ENCODE assay signal across 14 cellular contexts in genomic region chr18:76529433-76529811, GRCh38. TPM values are rescaled to one million over a fixed set of nuclear protein-coding genes. Genes with fewer than 3 reads are reported as not detected.
DNase-seq lines count a peak whose midpoint lies in the region; ATAC-seq, FAIRE-seq and TF ChIP-seq lines count a peak whose summit lies in the region.
"Had no signal": no experiment of that assay in that cellular context is flagged by ENCODE, and none has a peak within 500 bp of the region (broad histone marks: within the 10 kb centered on the region; RNA-seq: fewer than 3 reads in every experiment).

No MANE protein-coding gene starts in this region.

- no peaks in the 10 kb centered on the region for H3K4me1 ChIP-seq in naive thymus-derived CD4-positive, alpha-beta T cell (ENCODE audit: control insufficient read depth in 2 of 2, insufficient read depth in 2 of 2, low read length in 2 of 2)
- H3K4me1 ChIP-seq in testis (peaks cover 11% of the 10 kb centered on the region), tibial artery (peaks cover 0 to 27% (median 8%) of the 10 kb centered on the region in 4 donors)
- H3K4me1 ChIP-seq: A549 had no signal

- TF ChIP-seq CTCF in testis (IDR thresholded peaks at IDR 0.05) (no peak), tibial artery (IDR thresholded peaks at IDR 0.05) (no peak)

- no peak overlapping the region for H3K27ac Mint-ChIP-seq in central memory CD8-positive, alpha-beta T cell (ENCODE audit: low read depth)
- no peak overlapping the region for H3K27ac Mint-ChIP-seq in naive thymus-derived CD4-positive, alpha-beta T cell
- H3K27ac Mint-ChIP-seq: activated T-helper 2 cell treated with anti-CD3 and anti-CD28 coated beads, Interferon-gamma antibody, Interleukin-2, Interleukin-4, amounts not matched to agents 10 μg/mL and 5 μg/mL and 100 μg/mL, durations not matched to agents 14 hours and 24 hours and 36 hours had no signal

- no peaks in the 10 kb centered on the region for H3K27me3 ChIP-seq in naive thymus-derived CD4-positive, alpha-beta T cell (ENCODE audit: control insufficient read depth in 2 of 2, insufficient read depth in 2 of 2, low read length in 2 of 2)
- H3K27me3 ChIP-seq in testis, result no peaks in the 10 kb centered on the region
- H3K27me3 ChIP-seq in tibial artery, result peaks cover 0 to 33% of the 10 kb centered on the region in 2 donors

- POLR2A ChIA-PET in naive thymus-derived CD4-positive, alpha-beta T cell (lab: Charles Lee), result no interaction called here

- peaks cover 10% of the 10 kb centered on the region for H3K4me1 Mint-ChIP-seq in activated T-cell treated with anti-CD3 and anti-CD28 coated beads, Interleukin-2, amount 50 U/mL, for 4 hours (ENCODE audit: low read depth)
- H3K4me1 Mint-ChIP-seq in central memory CD8-positive, alpha-beta T cell, result peaks cover 14% of the 10 kb centered on the region
- peaks cover 7 to 20% (median 12%) of the 10 kb centered on the region in 7 donors for H3K4me1 Mint-ChIP-seq in naive thymus-derived CD4-positive, alpha-beta T cell

- H3K36me3 Mint-ChIP-seq in activated T-cell treated with anti-CD3 and anti-CD28 coated beads, Interleukin-2, amount 50 U/mL, for 4 hours (ENCODE audit: insufficient read depth), result no peaks in the 10 kb centered on the region
- H3K36me3 Mint-ChIP-seq in central memory CD8-positive, alpha-beta T cell (ENCODE audit: insufficient read depth), result no peaks in the 10 kb centered on the region
- no peaks in the 10 kb centered on the region for H3K36me3 Mint-ChIP-seq in naive thymus-derived CD4-positive, alpha-beta T cell
- H3K36me3 Mint-ChIP-seq: IgD-negative memory B cell had no signal

- no peak overlapping the region for H3K4me3 ChIP-seq in naive thymus-derived CD4-positive, alpha-beta T cell (ENCODE audit: low read length)
- H3K4me3 ChIP-seq in testis, result peak overlapping the region; percentile 38 to 69
- H3K4me3 ChIP-seq in tibial artery, result peak overlapping the region in 1 of 2 donors; percentile 39
- H3K4me3 ChIP-seq: A549 had no signal

- CTCF ChIA-PET in naive thymus-derived CD4-positive, alpha-beta T cell (lab: Charles Lee), result no interaction called here

- ATAC-seq in activated T-cell treated with anti-CD3 and anti-CD28 coated beads, Interleukin-2, amount 50 U/mL, for 4 hours, result no peak
- no peak for ATAC-seq in central memory CD8-positive, alpha-beta T cell (replicated peaks; ENCODE audit: extremely low read depth, poor library complexity, severe bottlenecking)
- ATAC-seq in naive thymus-derived CD4-positive, alpha-beta T cell, result no peak

- FAIRE-seq in HTR-8/SVneo (lab: Jason Lieb, UNC), result no peak
- FAIRE-seq: A549, G401.6, TTC549 had no signal

- no peak overlapping the region for H3K27ac ChIP-seq in naive thymus-derived CD4-positive, alpha-beta T cell (ENCODE audit: low read depth, low read length)
- H3K27ac ChIP-seq in testis (peak overlapping the region; percentile 90 to 91), tibial artery (no peak overlapping the region)
- H3K27ac ChIP-seq: A549 had no signal

- no peaks in the 10 kb centered on the region for H3K9me3 Mint-ChIP-seq in activated T-cell treated with anti-CD3 and anti-CD28 coated beads, Interleukin-2, amount 50 U/mL, for 4 hours
- H3K9me3 Mint-ChIP-seq in central memory CD8-positive, alpha-beta T cell, result no peaks in the 10 kb centered on the region
- H3K9me3 Mint-ChIP-seq in naive thymus-derived CD4-positive, alpha-beta T cell, result peaks cover 0 to 1% (median 0%) of the 10 kb centered on the region in 11 donors
- H3K9me3 Mint-ChIP-seq: activated T-helper 2 cell treated with anti-CD3 and anti-CD28 coated beads, Interferon-gamma antibody, Interleukin-2, Interleukin-4, amounts not matched to agents 10 μg/mL and 5 μg/mL and 100 μg/mL, durations not matched to agents 14 hours and 24 hours and 36 hours had no signal

- intact Hi-C loops in naive thymus-derived CD4-positive, alpha-beta T cell (cut with micrococcal nuclease), result no loop called here
- intact Hi-C loops in testis (cut with DNase I; ENCODE audit: low total_unique reads), result no loop called here
- intact Hi-C loops in tibial artery (cut with DNase I; ENCODE audit: low total_unique reads), result no loop called here

- DNase-seq in activated T-cell treated with anti-CD3 and anti-CD28 coated beads, Interleukin-2, amount 50 U/mL, for 4 hours, result no peak
- DNase-seq in activated T-cell treated with anti-CD3 and anti-CD28 coated beads for 4 hours, result no peak
- DNase-seq in central memory CD8-positive, alpha-beta T cell (ENCODE audit: low spot score in 2 of 2), result no peak
- DNase-seq in naive thymus-derived CD4-positive, alpha-beta T cell, result no peak
- DNase-seq in testis, result peak; percentile 50
- DNase-seq in DMS79 treated with DMSO at 0.1 percent for 48 hours (lab: John Stamatoyannopoulos, UW), result no peak
- DNase-seq in tibial artery, result no peak
- no peak for DNase-seq in HTR-8/SVneo (ENCODE audit: insufficient read length, low spot score)
- DNase-seq: stimulated activated CD4-positive, alpha-beta T cell treated with anti-CD3 and anti-CD28 coated beads, Interleukin-4, amount 100 ng/mL, for 24 hours had no signal

- no peaks in the 10 kb centered on the region for H3K9me3 ChIP-seq in naive thymus-derived CD4-positive, alpha-beta T cell (ENCODE audit: control insufficient read depth in 2 of 3, low read length in 3 of 3)
- H3K9me3 ChIP-seq in testis (no peaks in the 10 kb centered on the region), tibial artery (no peaks in the 10 kb centered on the region)
- H3K9me3 ChIP-seq: A549 had no signal

- TF ChIP-seq POLR2A in testis (IDR thresholded peaks at IDR 0.05), result no peak

- WGBS in testis, 2 donors, result 37 to 43% methylated on average over 23 of the region's 23 CpGs

- peak overlapping the region; percentile 72 for H3K4me3 Mint-ChIP-seq in activated T-cell treated with anti-CD3 and anti-CD28 coated beads, Interleukin-2, amount 50 U/mL, for 4 hours
- H3K4me3 Mint-ChIP-seq in central memory CD8-positive, alpha-beta T cell, result peak overlapping the region; percentile 39
- H3K4me3 Mint-ChIP-seq in naive thymus-derived CD4-positive, alpha-beta T cell, result peak overlapping the region in 9 of 10 donors; percentile 57 to 86 (median 77)

- H3K27me3 Mint-ChIP-seq in activated T-cell treated with anti-CD3 and anti-CD28 coated beads, Interleukin-2, amount 50 U/mL, for 4 hours (ENCODE audit: low read depth), result peaks cover 34% of the 10 kb centered on the region
- peaks cover 68% of the 10 kb centered on the region for H3K27me3 Mint-ChIP-seq in central memory CD8-positive, alpha-beta T cell
- peaks cover 25 to 38% (median 31%) of the 10 kb centered on the region in 5 donors for H3K27me3 Mint-ChIP-seq in naive thymus-derived CD4-positive, alpha-beta T cell

- H3K36me3 ChIP-seq in naive thymus-derived CD4-positive, alpha-beta T cell (ENCODE audit: control insufficient read depth in 2 of 3, insufficient read depth in 3 of 3, low read length in 3 of 3), result no peaks in the 10 kb centered on the region
- no peaks in the 10 kb centered on the region for H3K36me3 ChIP-seq in testis (ENCODE audit: low read depth, missing control alignments)
- no peaks in the 10 kb centered on the region for H3K36me3 ChIP-seq in tibial artery

RNA-seq across cellular contexts. Expression of gene ZNF516, which starts 34.4 kb away (rescaled TPM):
- 1 to 10 TPM; 3.0 to 4.3 (median 4.0) TPM for total RNA-seq in activated T-cell treated with anti-CD3 and anti-CD28 coated beads, Interleukin-2, amount 50 U/mL, for 4 hours
- total RNA-seq in naive thymus-derived CD4-positive, alpha-beta T cell, result 10 to 100 TPM in 4 of 5 experiments, 1 to 10 TPM in 1; 1.9 to 60.4 (median 22.6) TPM
- polyA plus RNA-seq in naive thymus-derived CD4-positive, alpha-beta T cell, result 1 to 10 TPM; 3.5 to 5.4 TPM
- 100 to 1,000 TPM; 189 to 212 TPM for total RNA-seq in testis
- polyA plus RNA-seq in testis (ENCODE audit: insufficient read depth, low read depth, low replicate concordance), result 79.0 TPM

Comparison
In these comparisons a context has a peak if more than half of its experiments do, and no peak if none do; other contexts are left out.
1. H3K27ac ChIP-seq: peak in testis (2 of 2); none in naive thymus-derived CD4-positive, alpha-beta T cell (single experiment) and tibial artery (0 of 2).
2. Peak in every context shown above with its lines, with median percentiles within 50 percentile points of each other: H3K4me3 Mint-ChIP-seq.